8 cellular contexts compared by ENCODE assay signal in the genomic region with DNA sequence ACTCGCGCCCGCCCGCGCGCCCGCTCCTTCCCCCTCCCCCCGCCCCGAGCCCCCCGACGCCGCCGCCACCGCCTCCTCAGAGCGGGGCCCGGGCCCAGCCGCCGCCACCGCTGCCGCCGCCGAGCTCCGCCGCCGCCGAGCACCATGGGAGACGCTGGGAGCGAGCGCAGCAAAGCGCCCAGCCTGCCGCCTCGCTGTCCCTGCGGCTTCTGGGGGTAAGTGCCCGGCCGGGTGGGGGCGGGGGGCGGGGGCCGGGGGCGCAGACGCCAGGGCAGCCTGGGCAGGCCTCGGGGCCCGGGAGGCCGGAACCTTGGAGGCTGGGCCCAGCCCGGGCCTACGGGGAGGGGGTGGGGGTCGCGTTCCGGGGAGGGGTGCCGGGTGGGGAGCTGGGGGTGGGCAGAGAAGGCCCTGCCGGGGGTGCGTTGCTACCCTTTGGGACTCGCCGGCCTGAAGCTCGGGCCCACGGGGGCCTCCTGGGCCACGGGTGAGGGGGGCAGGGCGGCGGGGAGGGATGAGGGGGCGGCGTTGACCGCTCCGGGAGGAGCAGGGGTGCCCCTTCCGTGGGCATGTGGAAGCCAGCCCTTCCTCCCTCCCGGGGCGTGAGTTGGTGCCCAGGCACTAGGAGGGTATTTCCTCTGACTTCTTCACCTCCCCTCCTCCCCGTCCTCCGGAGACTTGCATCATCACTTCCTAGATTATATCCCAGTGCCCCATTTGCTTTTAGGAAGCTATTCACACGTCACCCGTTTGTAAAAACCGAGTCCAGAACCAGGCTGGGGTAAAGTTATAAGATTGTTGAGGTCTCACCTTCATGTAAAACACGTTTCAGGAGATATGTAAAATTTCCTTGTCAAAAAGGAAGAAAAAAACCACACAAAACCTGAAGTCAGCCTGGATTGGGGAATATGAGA. TPM values are rescaled to one million over a fixed set of nuclear protein-coding genes. Genes with fewer than 3 reads are reported as not detected.
A peak's percentile ranks its signal among the peaks of the same experiment; 100 is the strongest.
DNase-seq lines count a peak whose midpoint lies in the region; ATAC-seq and TF ChIP-seq lines count a peak whose summit lies in the region.

No MANE protein-coding gene starts in this region.

- no peak for ATAC-seq in HG02970 (IDR thresholded peaks at IDR 0.05; ENCODE audit: low FRiP score, unreplicated experiment)
- no peak for ATAC-seq in GM19035 (IDR thresholded peaks at IDR 0.05; ENCODE audit: unreplicated experiment)

- H3K4me1 ChIP-seq in right atrium auricular region, result peaks cover 0 to 53% of the 10 kb centered on the region in 2 donors

- no peak for TF ChIP-seq CTCF in Calu3 (IDR thresholded peaks at IDR 0.05; ENCODE audit: unreplicated experiment)
- TF ChIP-seq CTCF in right atrium auricular region (IDR thresholded peaks at IDR 0.05), result no peak

- CTCF ChIA-PET in Calu3 (lab: Charles Lee), result interaction anchor here (0.5 to 2.6 kb wide), 7 partner anchors 26 to 495 kb away, joined by 3 to 20 read pairs (median 4); no protein-coding TSS in a partner anchor

- peak overlapping the region; percentile 91 to 99 for H3K27ac ChIP-seq in right atrium auricular region

- peaks cover 14% of the 10 kb centered on the region for H3K27me3 Mint-ChIP-seq in Calu3 (ENCODE audit: unreplicated experiment)

- DNase-seq in Calu3, result peak; percentile 67
- peak; percentile 69 for DNase-seq in HS-27A (ENCODE audit: low read depth)
- peak; percentile 29 to 45 (median 39) for DNase-seq in T-helper 1 cell
- peak in 30 of 56 donors; percentile 4 to 51 (median 23) for DNase-seq in amygdala (lab: John Stamatoyannopoulos, UW)
- peak; percentile 78 for DNase-seq in right atrium auricular region (ENCODE audit: low spot score)
- DNase-seq in putamen (ENCODE audit: low spot score), result peak; percentile 47

- no peaks in the 10 kb centered on the region for H3K36me3 ChIP-seq in right atrium auricular region

- intact Hi-C loops in Calu3 (cut with micrococcal nuclease; ENCODE audit: unreplicated experiment), result loop anchor here (5.0 kb wide), 2 partner anchors 37 to 192 kb away; no protein-coding TSS in a partner anchor

- H3K9me3 Mint-ChIP-seq in Calu3 (ENCODE audit: low read depth, unreplicated experiment), result no peaks in the 10 kb centered on the region

- H3K4me3 Mint-ChIP-seq in Calu3 (ENCODE audit: low read depth, unreplicated experiment), result peak overlapping the region; percentile 98

- H3K9me3 ChIP-seq in right atrium auricular region, result no peaks in the 10 kb centered on the region

- peaks cover 58% of the 10 kb centered on the region for H3K4me1 Mint-ChIP-seq in Calu3 (ENCODE audit: low read depth, unreplicated experiment)

- peak overlapping the region; percentile 77 to 100 for H3K4me3 ChIP-seq in right atrium auricular region

- no peaks in the 10 kb centered on the region for H3K27me3 ChIP-seq in right atrium auricular region

- BruUV-seq in Calu3 (replicated peaks; lab: Mats Ljungman, UMichigan), result no TSS peak

- H3K36me3 Mint-ChIP-seq in Calu3 (ENCODE audit: insufficient read depth, unreplicated experiment), result peaks cover 53% of the 10 kb centered on the region

- H3K27ac Mint-ChIP-seq in Calu3 (ENCODE audit: unreplicated experiment), result peak overlapping the region; percentile 99

RNA-seq across cellular contexts. Expression of gene ZFAND3, which starts 0.5 kb away (rescaled TPM):
- total RNA-seq in Calu3 (2022), result 75.0 and 80.5 TPM in 2 replicates
- total RNA-seq in right atrium auricular region, result 10 to 100 TPM; 36.7 to 40.0 TPM

Comparison
In these comparisons a context has a peak if more than half of its experiments do, and no peak if none do; other contexts are left out.
1. DNase-seq: peak in every context shown above with its lines; median percentile 78 in right atrium auricular region; 69 in HS-27A; 67 in Calu3; 47 in putamen; 39 in T-helper 1 cell; 23 in amygdala.